Comparison of ENCODE assay signal across 8 cellular contexts in genomic region chr17:31009036-31009702, GRCh38. TPM values are rescaled to one million over a fixed set of nuclear protein-coding genes. Genes with fewer than 3 reads are reported as not detected.
DNase-seq lines count a peak whose midpoint lies in the region; FAIRE-seq and TF ChIP-seq lines count a peak whose summit lies in the region.
"Not testable (repeated sequence)": the region's sequence is repeated elsewhere in the genome, so short reads cannot be mapped to it uniquely, and the experiment has no call there.

No MANE protein-coding gene starts in this region.

- peak overlapping the region; percentile 46 for H3K4me3 ChIP-seq in MG63
- peak overlapping the region; percentile 57 for H3K4me3 ChIP-seq in astrocyte of the cerebellum (ENCODE audit: low read depth, low read length)
- H3K4me3 ChIP-seq in fibroblast of lung (replicated peaks in 1 of 4; ENCODE audit: control extremely low read depth in 1 of 4, insufficient read depth in 1 of 4, low read depth in 3 of 4, low read length in 4 of 4) = peak overlapping the region; percentile 62 to 91 (median 75)
- H3K4me3 ChIP-seq in kidney (ENCODE audit: low read length in 2 of 2) = peak overlapping the region; percentile 79 to 82
- peak overlapping the region; percentile 40 for H3K4me3 ChIP-seq in parathyroid adenoma (ENCODE audit: low read depth, low read length)

- H3K9ac ChIP-seq in fibroblast of lung (ENCODE audit: insufficient read depth, low read length) (peak overlapping the region; percentile 73), kidney (ENCODE audit: low read length in 2 of 2) (peak overlapping the region; percentile 58 to 87), parathyroid adenoma (peak overlapping the region; percentile 70)

- H3K4me2 ChIP-seq in fibroblast of lung (ENCODE audit: extremely low read depth, insufficient read depth, low read length) (peak overlapping the region; percentile 83), parathyroid adenoma (ENCODE audit: low read length) (peak overlapping the region; percentile 42)

- not testable (repeated sequence) for H4K20me1 ChIP-seq in fibroblast of lung (ENCODE audit: control insufficient read depth, extremely low read depth, insufficient read depth, low read length)

- intact Hi-C loops in kidney (cut with DNase I) = not testable (repeated sequence)

- H3K27ac ChIP-seq in fibroblast of lung (ENCODE audit: insufficient read depth, low read length) = peak overlapping the region; percentile 67
- H3K27ac ChIP-seq in kidney (ENCODE audit: low read depth in 2 of 2, low read length in 2 of 2) = peak overlapping the region; percentile 67 to 78
- peak overlapping the region; percentile 92 for H3K27ac ChIP-seq in parathyroid adenoma
- H3K27ac ChIP-seq in temporal lobe (ENCODE audit: low read depth, low read length) = peak overlapping the region; percentile 11

- in situ Hi-C loops in astrocyte of the cerebellum (cut with HindIII; ENCODE audit: low sequenced_read_pairs) = not testable (repeated sequence)

- H2AFZ ChIP-seq in fibroblast of lung (ENCODE audit: low read length) (peak overlapping the region; percentile 48), parathyroid adenoma (peak overlapping the region; percentile 98)

- TF ChIP-seq CTCF in astrocyte of the cerebellum (IDR thresholded peaks at IDR 0.05; ENCODE audit: low read depth, low read length, missing control alignments); fibroblast of lung (conservative IDR thresholded peaks at IDR 0.05 in 1 of 2, IDR thresholded peaks at IDR 0.05 in 1 of 2; ENCODE audit: low read depth in 1 of 2, low read length in 2 of 2); kidney (IDR thresholded peaks at IDR 0.05; ENCODE audit: borderline replicate concordance, extremely low read depth, insufficient read depth); parathyroid adenoma (IDR thresholded peaks at IDR 0.05): not testable (repeated sequence)

- H3K36me3 ChIP-seq in MG63 = peaks cover 17% of the 10 kb centered on the region
- not testable (repeated sequence) for H3K36me3 ChIP-seq in fibroblast of lung (ENCODE audit: control insufficient read depth, insufficient read depth, low read length); kidney (ENCODE audit: control insufficient read depth in 1 of 2, insufficient read depth in 2 of 2, low read length in 2 of 2); parathyroid adenoma (ENCODE audit: control insufficient read depth, insufficient read depth, low read length)

- H3K27me3 ChIP-seq in MG63; fibroblast of lung (ENCODE audit: control insufficient read depth, insufficient read depth, low read length); parathyroid adenoma (ENCODE audit: control insufficient read depth, insufficient read depth, low read length): not testable (repeated sequence)

- not testable (repeated sequence) for FAIRE-seq in kidney (lab: Jason Lieb, UNC)

- H3K79me2 ChIP-seq in fibroblast of lung (ENCODE audit: control insufficient read depth, insufficient read depth, low read length) (peaks cover 20% of the 10 kb centered on the region), parathyroid adenoma (peaks cover 24% of the 10 kb centered on the region)

- H3K4me1 ChIP-seq in fibroblast of lung (ENCODE audit: control insufficient read depth, extremely low read depth, insufficient read depth, low read length); kidney (ENCODE audit: control insufficient read depth in 1 of 2, insufficient read depth in 1 of 2, low read depth in 1 of 2, low read length in 2 of 2); parathyroid adenoma: not testable (repeated sequence)

- not testable (repeated sequence) for H3K9me3 ChIP-seq in MG63; fibroblast of lung (ENCODE audit: control insufficient read depth, insufficient read depth, low read depth, low read length); kidney (ENCODE audit: control insufficient read depth in 1 of 2, low read length in 2 of 2); parathyroid adenoma (ENCODE audit: control insufficient read depth, low read length)

- DNase-seq in DMS79 treated with DMSO at 0.1 percent for 48 hours (lab: John Stamatoyannopoulos, UW) (peak; percentile 48), fibroblast of lung (ENCODE audit: low read depth in 2 of 2) (peak; percentile 12 to 37), kidney (peak; percentile 68)
- not testable (repeated sequence) for DNase-seq in MG63; astrocyte of the cerebellum (ENCODE audit: low read depth)
- peak; percentile 1 to 3 for DNase-seq in activated CD4-positive, alpha-beta T cell treated with anti-CD3 and anti-CD28 coated beads, Interleukin-2, amount 50 U/mL, for 24 hours (ENCODE audit: low read depth in 1 of 2, low spot score in 1 of 2)

RNA-seq across cellular contexts. Expression of gene RNF135, which starts 38.3 kb away (rescaled TPM):
- 16.4 and 20.2 TPM in 2 replicates for total RNA-seq in MG63 (2014; rRNA removed; shearing (Covaris generic); ENCODE audit: low replicate concordance)
- total RNA-seq in fibroblast of lung = 11.3 and 13.4 TPM in 2 replicates
- polyA plus RNA-seq in fibroblast of lung = 12.8 and 15.2 TPM in 2 replicates
- polyA plus RNA-seq in fibroblast of lung (2012) = 11.4 and 11.8 TPM in 2 replicates
- 7.0 TPM in 2 replicates for polyA minus RNA-seq in fibroblast of lung (ENCODE audit: low replicate concordance)
- 27.8 TPM for total RNA-seq in kidney
- polyA plus RNA-seq in kidney (ENCODE audit: insufficient read depth, low read depth, low replicate concordance) = 29.8 TPM
- total RNA-seq in temporal lobe = 2.2 TPM

Comparison
In these comparisons a context has a peak if more than half of its experiments do, and no peak if none do; other contexts are left out.
1. H3K27ac ChIP-seq: peak in every context shown above with its lines; median percentile 92 in parathyroid adenoma; 72 in kidney; 67 in fibroblast of lung; 11 in temporal lobe.